1 cellular context compared by ENCODE assay signal in the genomic region with DNA sequence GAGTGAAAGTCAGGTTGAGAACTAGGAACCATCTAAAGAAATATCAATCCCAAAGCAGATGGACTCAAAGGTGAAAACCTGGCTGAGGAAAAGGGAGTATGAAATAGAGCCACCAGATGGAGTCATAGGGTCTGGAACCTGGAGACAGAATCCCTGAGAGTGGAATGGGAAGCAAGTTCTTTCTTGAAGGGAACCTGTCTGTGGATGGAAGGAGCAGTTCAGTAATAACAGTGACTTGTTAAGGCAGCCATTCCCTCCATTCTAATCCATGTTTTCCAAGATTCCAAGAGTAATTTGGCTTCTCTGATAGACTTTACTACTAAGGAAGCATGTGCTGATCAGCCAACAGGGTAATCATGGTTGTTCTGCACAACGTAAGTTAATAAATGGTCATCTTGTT.
TF ChIP-seq lines count a peak whose summit lies in the region.

No MANE protein-coding gene starts in this region.

TF ChIP-seq in HCT116, 20 proteins besides CTCF, POLR2A, EP300 and RAD21 (continued from another document):
- TF ChIP-seq ELF1 (IDR thresholded peaks at IDR 0.05; ENCODE audit: borderline replicate concordance, low read depth) (no peak), SP1 (IDR thresholded peaks at IDR 0.05; ENCODE audit: low read depth) (no peak), SIN3A (IDR thresholded peaks at IDR 0.05; ENCODE audit: low read depth) (no peak), CBX3 (IDR thresholded peaks at IDR 0.05; ENCODE audit: low read depth) (no peak), TCF7L2 (IDR thresholded peaks at IDR 0.05; ENCODE audit: borderline replicate concordance, extremely low read depth, insufficient read depth, insufficient read length) (no peak), YY1 (IDR thresholded peaks at IDR 0.05; ENCODE audit: extremely low read depth, insufficient replicate concordance, low read depth, low read length) (no peak), ZFX (IDR thresholded peaks at IDR 0.05) (no peak), FOSL1 (IDR thresholded peaks at IDR 0.05; ENCODE audit: low read depth) (no peak), EZH2phosphoT487 (IDR thresholded peaks at IDR 0.05; ENCODE audit: borderline replicate concordance) (no peak), ZNF274 (IDR thresholded peaks at IDR 0.05; ENCODE audit: low read depth, low read length) (no peak), POLR2AphosphoS5 (IDR thresholded peaks at IDR 0.05; ENCODE audit: low read depth, low read length) (no peak), EZH2 (IDR thresholded peaks at IDR 0.05) (no peak)
- TF ChIP-seq, protein P1, sequence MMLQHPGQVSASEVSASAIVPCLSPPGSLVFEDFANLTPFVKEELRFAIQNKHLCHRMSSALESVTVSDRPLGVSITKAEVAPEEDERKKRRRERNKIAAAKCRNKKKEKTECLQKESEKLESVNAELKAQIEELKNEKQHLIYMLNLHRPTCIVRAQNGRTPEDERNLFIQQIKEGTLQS (IDR thresholded peaks at IDR 0.05) = no peak
- TF ChIP-seq, protein P2, sequence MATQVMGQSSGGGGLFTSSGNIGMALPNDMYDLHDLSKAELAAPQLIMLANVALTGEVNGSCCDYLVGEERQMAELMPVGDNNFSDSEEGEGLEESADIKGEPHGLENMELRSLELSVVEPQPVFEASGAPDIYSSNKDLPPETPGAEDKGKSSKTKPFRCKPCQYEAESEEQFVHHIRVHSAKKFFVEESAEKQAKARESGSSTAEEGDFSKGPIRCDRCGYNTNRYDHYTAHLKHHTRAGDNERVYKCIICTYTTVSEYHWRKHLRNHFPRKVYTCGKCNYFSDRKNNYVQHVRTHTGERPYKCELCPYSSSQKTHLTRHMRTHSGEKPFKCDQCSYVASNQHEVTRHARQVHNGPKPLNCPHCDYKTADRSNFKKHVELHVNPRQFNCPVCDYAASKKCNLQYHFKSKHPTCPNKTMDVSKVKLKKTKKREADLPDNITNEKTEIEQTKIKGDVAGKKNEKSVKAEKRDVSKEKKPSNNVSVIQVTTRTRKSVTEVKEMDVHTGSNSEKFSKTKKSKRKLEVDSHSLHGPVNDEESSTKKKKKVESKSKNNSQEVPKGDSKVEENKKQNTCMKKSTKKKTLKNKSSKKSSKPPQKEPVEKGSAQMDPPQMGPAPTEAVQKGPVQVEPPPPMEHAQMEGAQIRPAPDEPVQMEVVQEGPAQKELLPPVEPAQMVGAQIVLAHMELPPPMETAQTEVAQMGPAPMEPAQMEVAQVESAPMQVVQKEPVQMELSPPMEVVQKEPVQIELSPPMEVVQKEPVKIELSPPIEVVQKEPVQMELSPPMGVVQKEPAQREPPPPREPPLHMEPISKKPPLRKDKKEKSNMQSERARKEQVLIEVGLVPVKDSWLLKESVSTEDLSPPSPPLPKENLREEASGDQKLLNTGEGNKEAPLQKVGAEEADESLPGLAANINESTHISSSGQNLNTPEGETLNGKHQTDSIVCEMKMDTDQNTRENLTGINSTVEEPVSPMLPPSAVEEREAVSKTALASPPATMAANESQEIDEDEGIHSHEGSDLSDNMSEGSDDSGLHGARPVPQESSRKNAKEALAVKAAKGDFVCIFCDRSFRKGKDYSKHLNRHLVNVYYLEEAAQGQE (IDR thresholded peaks at IDR 0.05; ENCODE audit: low read depth) = no peak
